ENCODE assay signal across 26 cellular contexts in the genomic region with DNA sequence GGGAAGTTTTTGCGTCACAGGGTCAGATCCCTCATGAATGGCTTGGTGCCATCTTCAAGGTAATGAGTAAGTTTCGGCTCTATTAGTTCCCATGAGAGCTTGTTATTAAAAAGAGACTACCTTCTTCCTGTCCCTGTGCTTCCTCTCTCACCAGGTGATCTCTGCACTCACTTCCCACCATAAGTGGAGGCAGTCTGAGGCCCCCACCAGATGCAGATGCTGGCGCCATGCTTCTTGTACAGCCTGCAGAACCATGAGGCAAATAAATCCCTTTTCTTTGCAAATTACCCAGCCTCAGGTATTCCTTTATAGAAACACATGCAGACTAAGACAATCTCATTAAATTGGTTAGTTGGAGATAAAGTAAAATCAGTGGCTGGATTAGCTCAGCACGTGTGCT.
"Had no signal": no experiment of that assay in that cellular context is flagged by ENCODE, and none has a peak within 500 bp of the region (broad histone marks: within the 10 kb centered on the region; RNA-seq: fewer than 3 reads in every experiment).

No MANE protein-coding gene starts in this region.

- H3K36me3 Mint-ChIP-seq: naive thymus-derived CD8-positive, alpha-beta T cell had no signal

- H3K27ac Mint-ChIP-seq: nephron progenitor cell; stimulated activated naive CD8-positive, alpha-beta T cell treated with anti-CD3 and anti-CD28 coated beads, Interleukin-15, amount 100 ng/mL, for 72 hours had no signal

- H3K27me3 ChIP-seq: gastrocnemius medialis, right atrium auricular region, suprapubic skin, transverse colon, upper lobe of right lung, uterus had no signal

- H3K27me3 Mint-ChIP-seq: effector memory CD8-positive, alpha-beta T cell; stimulated activated naive CD8-positive, alpha-beta T cell treated with anti-CD3 and anti-CD28 coated beads, Interleukin-15, amount 100 ng/mL, for 72 hours had no signal

- ATAC-seq: effector memory CD8-positive, alpha-beta T cell; esophagus mucosa; gastrocnemius medialis; left ventricle myocardium superior; lower lobe of right lung; naive thymus-derived CD8-positive, alpha-beta T cell; sciatic nerve; stimulated activated naive CD8-positive, alpha-beta T cell treated with anti-CD3 and anti-CD28 coated beads, Interleukin-15, amount 100 ng/mL, for 72 hours; upper lobe of right lung had no signal

- H3K27ac ChIP-seq: epithelial cell of prostate, gastrocnemius medialis, lower lobe of right lung, prostate gland, right atrium auricular region, suprapubic skin, transverse colon, upper lobe of right lung, uterus had no signal

- H3K4me2 ChIP-seq: smooth muscle cell had no signal

- FAIRE-seq: keratinocyte had no signal

- DNase-seq: effector memory CD8-positive, alpha-beta T cell; foreskin fibroblast; gastrocnemius medialis; head of caudate nucleus; left ventricle myocardium superior; lower lobe of right lung; naive thymus-derived CD8-positive, alpha-beta T cell; nephron progenitor cell; nucleus accumbens; stimulated activated CD4-positive, alpha-beta T cell treated with anti-CD3 and anti-CD28 coated beads, Interleukin-12 subunit alpha, Interleukin-12 subunit beta, amount 100 ng/mL, for 4 hours; stimulated activated CD4-positive, alpha-beta T cell treated with anti-CD3 and anti-CD28 coated beads, Interleukin-1b, Interleukin-23, amount 100 ng/mL, for 48 hours; stimulated activated CD4-positive, alpha-beta T cell treated with anti-CD3 and anti-CD28 coated beads, Interleukin-4, amount 100 ng/mL, for 1 hour; stimulated activated CD8-positive, alpha-beta memory T cell treated with anti-CD3 and anti-CD28 coated beads, Interleukin-4, amount 100 ng/mL, for 48 hours; stimulated activated naive CD4-positive, alpha-beta T cell; stimulated activated naive CD8-positive, alpha-beta T cell treated with anti-CD3 and anti-CD28 coated beads, Interleukin-15, amount 100 ng/mL, for 72 hours; transverse colon; upper lobe of right lung; uterus had no signal

- H3K4me3 Mint-ChIP-seq: effector memory CD8-positive, alpha-beta T cell; nephron progenitor cell; stimulated activated naive CD8-positive, alpha-beta T cell treated with anti-CD3 and anti-CD28 coated beads, Interleukin-15, amount 100 ng/mL, for 72 hours had no signal

- H3K9me3 Mint-ChIP-seq: effector memory CD8-positive, alpha-beta T cell; naive thymus-derived CD8-positive, alpha-beta T cell; nephron progenitor cell; stimulated activated naive CD8-positive, alpha-beta T cell treated with anti-CD3 and anti-CD28 coated beads, Interleukin-15, amount 100 ng/mL, for 72 hours had no signal

- H3K4me1 ChIP-seq: gastrocnemius medialis, prostate gland, uterus had no signal

- H3K36me3 ChIP-seq: gastrocnemius medialis, lower lobe of right lung, prostate gland, right atrium auricular region, suprapubic skin, transverse colon, upper lobe of right lung, uterus had no signal

- H3K4me1 Mint-ChIP-seq: nephron progenitor cell had no signal

- H3K4me3 ChIP-seq: gastrocnemius medialis, lower lobe of right lung, prostate gland, right atrium auricular region, smooth muscle cell, suprapubic skin, transverse colon, upper lobe of right lung, uterus had no signal

- H3K9me3 ChIP-seq: gastrocnemius medialis, lower lobe of right lung, prostate gland, right atrium auricular region, suprapubic skin, transverse colon, upper lobe of right lung, uterus had no signal
